ENCODE assay signal across 20 cellular contexts in genomic region chr10:79927111-79927828, GRCh38. TPM values are rescaled to one million over a fixed set of nuclear protein-coding genes. Genes with fewer than 3 reads are reported as not detected.
DNase-seq lines count a peak whose midpoint lies in the region; ATAC-seq and TF ChIP-seq lines count a peak whose summit lies in the region.
"Had no signal": no experiment of that assay in that cellular context is flagged by ENCODE, and none has a peak within 500 bp of the region (broad histone marks: within the 10 kb centered on the region; RNA-seq: fewer than 3 reads in every experiment).

No MANE protein-coding gene starts in this region.

- DNase-seq in activated CD8-positive, alpha-beta memory T cell treated with anti-CD3 and anti-CD28 coated beads for 24 hours = peak; percentile 49
- DNase-seq in activated CD8-positive, alpha-beta memory T cell treated with anti-CD3 and anti-CD28 coated beads, Interleukin-2, amount 50 U/mL, for 4 hours = no peak
- DNase-seq in head of caudate nucleus = peak in 32 of 42 donors; percentile 13 to 79 (median 39)
- peak; percentile 61 for DNase-seq in medulla oblongata (ENCODE audit: extremely low spot score)
- DNase-seq in hepatocyte (ENCODE audit: low spot score) = no peak
- DNase-seq: activated CD4-positive, alpha-beta T cell treated with anti-CD3 and anti-CD28 coated beads for 1 hour; activated naive CD8-positive, alpha-beta T cell treated with anti-CD3 and anti-CD28 coated beads, Interleukin-2, amount 10 ng/mL, durations not matched to agents 7 days and 5 days; activated T-cell treated with anti-CD3 and anti-CD28 coated beads, Interleukin-2, amount 50 U/mL, for 1 hour; COR-L47; gastrocnemius medialis; naive B cell; NCI-H187 treated with DMSO at 0.1 percent for 48 hours; NK-92 treated with Interleukin-12 subunit alpha and Interleukin-12 subunit beta, amount 100 ng/mL, for 24 hours; stimulated activated CD4-positive, alpha-beta T cell treated with anti-CD3 and anti-CD28 coated beads, Interleukin-15, amount 100 ng/mL, for 24 hours had no signal

- no peak for ATAC-seq in stimulated activated memory B cell treated with anti-CD40 and anti-IgM and Interleukin-4, amounts not matched to agents 10 μg/mL and 1 μg/mL and 100 μg/mL, for 72 hours
- no peak for ATAC-seq in HG02678 (IDR thresholded peaks at IDR 0.05; ENCODE audit: unreplicated experiment)
- ATAC-seq in HG03045 (IDR thresholded peaks at IDR 0.05; ENCODE audit: unreplicated experiment) = no peak
- ATAC-seq: gastrocnemius medialis had no signal

- no peaks in the 10 kb centered on the region for H4K20me1 ChIP-seq in hepatocyte (ENCODE audit: insufficient read depth, poor library complexity, severe bottlenecking)

- peaks cover 4% of the 10 kb centered on the region for H3K9me3 Mint-ChIP-seq in stimulated activated memory B cell treated with anti-CD40 and anti-IgM and Interleukin-4, amounts not matched to agents 10 μg/mL and 1 μg/mL and 100 μg/mL, for 72 hours

- H3K4me3 ChIP-seq in hepatocyte = no peak overlapping the region
- H3K4me3 ChIP-seq: gastrocnemius medialis had no signal

- TF ChIP-seq CTCF in hepatocyte (IDR thresholded peaks at IDR 0.05; ENCODE audit: poor library complexity) = no peak

- H3K9me3 ChIP-seq in hepatocyte (ENCODE audit: low read depth) = no peaks in the 10 kb centered on the region
- H3K9me3 ChIP-seq: gastrocnemius medialis had no signal

- H3K4me1 ChIP-seq in hepatocyte (ENCODE audit: insufficient read depth) = no peaks in the 10 kb centered on the region

- no peaks in the 10 kb centered on the region for H3K9me2 ChIP-seq in hepatocyte (replicated peaks; ENCODE audit: insufficient read depth)

- H3K36me3 ChIP-seq in hepatocyte (replicated peaks; ENCODE audit: insufficient read depth, low read depth) = no peaks in the 10 kb centered on the region
- H3K36me3 ChIP-seq: gastrocnemius medialis had no signal

- no peaks in the 10 kb centered on the region for H3K36me3 Mint-ChIP-seq in stimulated activated memory B cell treated with anti-CD40 and anti-IgM and Interleukin-4, amounts not matched to agents 10 μg/mL and 1 μg/mL and 100 μg/mL, for 72 hours
- H3K36me3 Mint-ChIP-seq: activated naive CD8-positive, alpha-beta T cell treated with anti-CD3 and anti-CD28 coated beads, Interleukin-2, amount 10 ng/mL, durations not matched to agents 7 days and 5 days; naive B cell had no signal

- no peak overlapping the region for H3K4me2 ChIP-seq in hepatocyte

- H3K27me3 ChIP-seq in hepatocyte = peaks cover 10% of the 10 kb centered on the region
- H3K27me3 ChIP-seq: gastrocnemius medialis had no signal

- H3K27ac ChIP-seq in hepatocyte = no peak overlapping the region
- H3K27ac ChIP-seq: gastrocnemius medialis had no signal

- WGBS in hepatocyte (ENCODE audit: low lambda C conversion rate, missing lambda C conversion rate) = 82% methylated on average over 3 of the region's 3 CpGs

- intact Hi-C loops in head of caudate nucleus (cut with DNase I) = no loop called here

- no peak overlapping the region for H2AFZ ChIP-seq in hepatocyte

- peaks cover 20% of the 10 kb centered on the region for H3K27me3 Mint-ChIP-seq in stimulated activated memory B cell treated with anti-CD40 and anti-IgM and Interleukin-4, amounts not matched to agents 10 μg/mL and 1 μg/mL and 100 μg/mL, for 72 hours

- H3K79me2 ChIP-seq in hepatocyte = no peaks in the 10 kb centered on the region

- H3K27ac Mint-ChIP-seq in stimulated activated memory B cell treated with anti-CD40 and anti-IgM and Interleukin-4, amounts not matched to agents 10 μg/mL and 1 μg/mL and 100 μg/mL, for 72 hours = no peak overlapping the region
- H3K27ac Mint-ChIP-seq: activated naive CD8-positive, alpha-beta T cell treated with anti-CD3 and anti-CD28 coated beads, Interleukin-2, amount 10 ng/mL, durations not matched to agents 7 days and 5 days; progenitor cell of endocrine pancreas had no signal

- peaks cover 7% of the 10 kb centered on the region for H3K4me1 Mint-ChIP-seq in stimulated activated memory B cell treated with anti-CD40 and anti-IgM and Interleukin-4, amounts not matched to agents 10 μg/mL and 1 μg/mL and 100 μg/mL, for 72 hours
- H3K4me1 Mint-ChIP-seq: activated naive CD8-positive, alpha-beta T cell treated with anti-CD3 and anti-CD28 coated beads, Interleukin-2, amount 10 ng/mL, durations not matched to agents 7 days and 5 days had no signal

- no peak overlapping the region for H3K4me3 Mint-ChIP-seq in stimulated activated memory B cell treated with anti-CD40 and anti-IgM and Interleukin-4, amounts not matched to agents 10 μg/mL and 1 μg/mL and 100 μg/mL, for 72 hours
- H3K4me3 Mint-ChIP-seq: activated naive CD8-positive, alpha-beta T cell treated with anti-CD3 and anti-CD28 coated beads, Interleukin-2, amount 10 ng/mL, durations not matched to agents 7 days and 5 days had no signal

RNA-seq across cellular contexts. Expression of gene SFTPD, which starts 21.6 kb away (rescaled TPM):
- total RNA-seq in hepatocyte = 38.3 and 55.5 TPM in 2 replicates
- polyA plus RNA-seq in hepatocyte = 207 and 233 TPM in 2 replicates
- total RNA-seq: activated naive CD8-positive, alpha-beta T cell treated with anti-CD3 and anti-CD28 coated beads, Interleukin-2, amount 10 ng/mL, durations not matched to agents 7 days and 5 days; T-helper 2 cell treated with Interferon-gamma antibody and Interleukin-4, amounts not matched to agents 100 ng/mL and 5 ng/mL, for 36 hours had no signal
- polyA plus RNA-seq: AG04450 had no signal

Comparison
In these comparisons a context has a peak if more than half of its experiments do, and no peak if none do; other contexts are left out.
1. DNase-seq: peak in activated CD8-positive, alpha-beta memory T cell treated with anti-CD3 and anti-CD28 coated beads for 24 hours (single experiment), head of caudate nucleus (32 of 42) and medulla oblongata (single experiment); none in activated CD8-positive, alpha-beta memory T cell treated with anti-CD3 and anti-CD28 coated beads, Interleukin-2, amount 50 U/mL, for 4 hours (single experiment) and hepatocyte (single experiment).